13 cellular contexts compared by ENCODE assay signal in genomic region chr5:127891942-127892341, GRCh38.
"Had no signal": no experiment of that assay in that cellular context is flagged by ENCODE, and none has a peak within 500 bp of the region (broad histone marks: within the 10 kb centered on the region; RNA-seq: fewer than 3 reads in every experiment).

No MANE protein-coding gene starts in this region.

- H3K27me3 ChIP-seq: adrenal gland, brain microvascular endothelial cell, esophagus squamous epithelium, left lung had no signal

- FAIRE-seq: endometrium, islet of Langerhans had no signal

- H3K9me3 ChIP-seq: adrenal gland, esophagus squamous epithelium, left lung had no signal

- H3K36me3 ChIP-seq: adrenal gland, brain microvascular endothelial cell, esophagus squamous epithelium, left lung had no signal

- H3K27ac ChIP-seq: adrenal gland, esophagus squamous epithelium, left lung had no signal

- ATAC-seq: left lung had no signal

- H3K4me3 ChIP-seq: esophagus squamous epithelium, left lung had no signal

- DNase-seq: activated CD4-positive, alpha-beta T cell treated with anti-CD3 and anti-CD28 coated beads, Interleukin-2, amount 50 U/mL, for 1 hour; activated CD4-positive, CD25-positive, alpha-beta regulatory T cell; activated naive CD4-positive, alpha-beta T cell treated with anti-CD3 and anti-CD28 coated beads, Interleukin-2, amount 50 U/mL, for 16 hours; activated T-cell treated with anti-CD3 and anti-CD28 coated beads for 4 hours; adrenal gland; brain microvascular endothelial cell; esophagus squamous epithelium; left lung; mesenchymal stem cell; stimulated activated CD4-positive, alpha-beta T cell treated with anti-CD3 and anti-CD28 coated beads, Interleukin-12 subunit alpha, Interleukin-12 subunit beta, amount 100 ng/mL, for 4 hours; stimulated activated naive CD4-positive, alpha-beta T cell had no signal
